1 cellular context compared by ENCODE assay signal in the genomic region with DNA sequence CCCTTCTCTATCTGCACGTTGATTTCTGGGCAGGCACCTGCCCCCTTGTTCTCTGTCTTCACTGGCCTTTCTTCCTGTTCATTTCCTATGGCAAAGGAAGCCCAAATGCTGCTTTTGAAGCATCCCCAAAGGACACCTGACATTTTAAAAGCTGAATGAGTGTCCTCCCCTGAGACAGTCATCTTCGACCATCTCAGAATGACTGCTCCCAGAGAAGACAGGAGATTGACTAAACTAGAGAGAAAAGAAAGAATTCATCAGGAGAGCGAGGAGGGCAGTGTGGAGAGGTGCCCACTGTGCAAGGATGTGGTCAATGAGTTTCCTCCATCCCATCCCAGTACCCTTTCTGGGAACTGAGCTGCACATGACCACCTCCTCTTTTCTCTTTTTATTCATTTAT.
TF ChIP-seq lines count a peak whose summit lies in the region.

No MANE protein-coding gene starts in this region.

TF ChIP-seq in GM12878, 131 proteins besides CTCF, POLR2A, EP300 and RAD21:
- TF ChIP-seq, protein P1, sequence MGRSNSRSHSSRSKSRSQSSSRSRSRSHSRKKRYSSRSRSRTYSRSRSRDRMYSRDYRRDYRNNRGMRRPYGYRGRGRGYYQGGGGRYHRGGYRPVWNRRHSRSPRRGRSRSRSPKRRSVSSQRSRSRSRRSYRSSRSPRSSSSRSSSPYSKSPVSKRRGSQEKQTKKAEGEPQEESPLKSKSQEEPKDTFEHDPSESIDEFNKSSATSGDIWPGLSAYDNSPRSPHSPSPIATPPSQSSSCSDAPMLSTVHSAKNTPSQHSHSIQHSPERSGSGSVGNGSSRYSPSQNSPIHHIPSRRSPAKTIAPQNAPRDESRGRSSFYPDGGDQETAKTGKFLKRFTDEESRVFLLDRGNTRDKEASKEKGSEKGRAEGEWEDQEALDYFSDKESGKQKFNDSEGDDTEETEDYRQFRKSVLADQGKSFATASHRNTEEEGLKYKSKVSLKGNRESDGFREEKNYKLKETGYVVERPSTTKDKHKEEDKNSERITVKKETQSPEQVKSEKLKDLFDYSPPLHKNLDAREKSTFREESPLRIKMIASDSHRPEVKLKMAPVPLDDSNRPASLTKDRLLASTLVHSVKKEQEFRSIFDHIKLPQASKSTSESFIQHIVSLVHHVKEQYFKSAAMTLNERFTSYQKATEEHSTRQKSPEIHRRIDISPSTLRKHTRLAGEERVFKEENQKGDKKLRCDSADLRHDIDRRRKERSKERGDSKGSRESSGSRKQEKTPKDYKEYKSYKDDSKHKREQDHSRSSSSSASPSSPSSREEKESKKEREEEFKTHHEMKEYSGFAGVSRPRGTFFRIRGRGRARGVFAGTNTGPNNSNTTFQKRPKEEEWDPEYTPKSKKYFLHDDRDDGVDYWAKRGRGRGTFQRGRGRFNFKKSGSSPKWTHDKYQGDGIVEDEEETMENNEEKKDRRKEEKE (IDR thresholded peaks at IDR 0.05), result no peak
- TF ChIP-seq RUNX3 (IDR thresholded peaks at IDR 0.05; ENCODE audit: low read length), result peak; percentile 43
